ENCODE assay signal across 8 cellular contexts in the genomic region with DNA sequence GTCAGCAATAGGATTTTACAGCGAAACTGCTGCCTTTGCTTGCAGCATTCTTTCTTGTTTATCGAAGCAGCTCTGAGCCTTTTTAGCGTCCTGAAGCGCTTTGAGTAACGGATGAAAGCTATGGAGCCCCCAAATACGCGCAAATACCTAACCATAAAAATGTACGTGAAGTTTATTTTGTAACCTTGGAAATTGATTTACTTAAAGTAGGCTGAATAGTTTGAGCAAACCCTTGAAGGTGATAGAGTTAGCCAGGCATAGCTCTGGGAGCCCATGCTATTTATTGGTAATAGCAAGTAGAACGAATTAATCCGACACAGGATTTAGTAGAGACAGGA. TPM values are rescaled to one million over a fixed set of nuclear protein-coding genes. Genes with fewer than 3 reads are reported as not detected.
DNase-seq lines count a peak whose midpoint lies in the region; ATAC-seq, FAIRE-seq and TF ChIP-seq lines count a peak whose summit lies in the region.

No MANE protein-coding gene starts in this region.

- peaks cover 36% of the 10 kb centered on the region for H3K79me1 ChIP-seq in trophoblast cell (ENCODE audit: low read length)

- peak overlapping the region; percentile 99 for H3K14ac ChIP-seq in trophoblast cell (ENCODE audit: low read length)

- peaks cover 0 to 16% of the 10 kb centered on the region in 2 experiments for H3K4me1 ChIP-seq in trophoblast cell (ENCODE audit: control insufficient read depth in 1 of 2, insufficient read depth in 2 of 2, low read length in 2 of 2)

- peaks cover 8% of the 10 kb centered on the region for H3K79me2 ChIP-seq in trophoblast cell (ENCODE audit: control insufficient read depth, insufficient read depth, low read length, poor library complexity)

- FAIRE-seq in frontal cortex (lab: Jason Lieb, UNC), result no peak

- H2AFZ ChIP-seq in trophoblast cell (ENCODE audit: insufficient read depth, low read length, poor library complexity), result peak overlapping the region; percentile 51

- H3K18ac ChIP-seq in trophoblast cell (ENCODE audit: low read length), result peak overlapping the region; percentile 98

- H3K4me3 ChIP-seq in fibroblast of villous mesenchyme (ENCODE audit: low read depth, low read length), result peak overlapping the region; percentile 52
- H3K4me3 ChIP-seq in trophoblast cell (ENCODE audit: low read depth, low read length), result peak overlapping the region; percentile 88

- peak overlapping the region; percentile 95 for H3K9ac ChIP-seq in trophoblast cell (ENCODE audit: low read length)

- no peak overlapping the region for H3K23ac ChIP-seq in trophoblast cell (ENCODE audit: low read length)

- ATAC-seq in GM21825 (IDR thresholded peaks at IDR 0.05; ENCODE audit: unreplicated experiment) (no peak), HG02970 (IDR thresholded peaks at IDR 0.05; ENCODE audit: low FRiP score, unreplicated experiment) (no peak)

- peaks cover 1% of the 10 kb centered on the region for H3K9me3 ChIP-seq in trophoblast cell (ENCODE audit: insufficient read depth, low read depth, low read length)

- peak overlapping the region; percentile 73 for H2AK5ac ChIP-seq in trophoblast cell (ENCODE audit: low read length)

- no CpG with 5 or more reads among the region's 10 CpGs for WGBS in trophoblast cell (ENCODE audit: extremely low coverage, insufficient coverage, insufficient read length)

- H4K8ac ChIP-seq in trophoblast cell (ENCODE audit: low read depth, low read length), result peak overlapping the region; percentile 98

- in situ Hi-C loops in Caki2 (cut with HindIII; ENCODE audit: low pct_unique_long_range_greater_than_20kb, low sequenced_read_pairs), result no loop called here

- TF ChIP-seq CTCF in fibroblast of villous mesenchyme (IDR thresholded peaks at IDR 0.05; ENCODE audit: insufficient read depth, low read depth, low read length), result no peak

- H4K12ac ChIP-seq in trophoblast cell (ENCODE audit: low read depth, low read length), result peak overlapping the region; percentile 86

- peak overlapping the region; percentile 98 for H2BK120ac ChIP-seq in trophoblast cell (ENCODE audit: insufficient read depth, low read length, poor library complexity)

- H2BK5ac ChIP-seq in trophoblast cell (ENCODE audit: low read depth, low read length, poor library complexity), result peak overlapping the region; percentile 94

- peak overlapping the region; percentile 58 for H3K4me2 ChIP-seq in trophoblast cell (ENCODE audit: low read length)

- peak overlapping the region; percentile 98 for H4K91ac ChIP-seq in trophoblast cell (ENCODE audit: low read depth, low read length)

- H3K36me3 ChIP-seq in trophoblast cell (ENCODE audit: control insufficient read depth in 1 of 2, insufficient read depth in 2 of 2, low read length in 2 of 2), result peaks cover 0 to 2% of the 10 kb centered on the region in 2 experiments

- DNase-seq in Caki2 (ENCODE audit: low read depth), result peak; percentile 32
- peak; percentile 8 for DNase-seq in RPMI7951 (ENCODE audit: low read depth)
- peak; percentile 3 for DNase-seq in fibroblast of villous mesenchyme (ENCODE audit: low read depth)
- no peak for DNase-seq in trophoblast cell
- no peak for DNase-seq in frontal cortex (ENCODE audit: low spot score in 2 of 2)
- no peak for DNase-seq in NCI-H774 (lab: John Stamatoyannopoulos, UW)

- H2BK12ac ChIP-seq in trophoblast cell (ENCODE audit: low read length), result peak overlapping the region; percentile 65

- H3K4ac ChIP-seq in trophoblast cell (ENCODE audit: low read depth, low read length), result peak overlapping the region; percentile 93

- H3K27ac ChIP-seq in trophoblast cell (ENCODE audit: low read depth, low read length), result peak overlapping the region; percentile 91

- no peaks in the 10 kb centered on the region for H3K27me3 ChIP-seq in trophoblast cell (ENCODE audit: insufficient read depth, low read length)

RNA-seq across cellular contexts. Expression of a gene that starts 0.2 kb away (rescaled TPM):
- not detected in 2 replicates for total RNA-seq in Caki2 (2014; rRNA removed; shearing (Covaris generic); ENCODE audit: low replicate concordance)
- not detected in 2 replicates for total RNA-seq in RPMI7951 (2014; rRNA removed; shearing (Covaris generic))
- total RNA-seq in fibroblast of villous mesenchyme (not detected in 2 replicates), frontal cortex (8.2 TPM)
- 18.6 and 19.2 TPM in 2 replicates for polyA plus RNA-seq in trophoblast cell (2013)

RNA-seq across cellular contexts. Expression of a gene that starts 54.2 kb away (rescaled TPM):
- total RNA-seq in Caki2 (2014; rRNA removed; shearing (Covaris generic); ENCODE audit: low replicate concordance), result 14.5 and 18.6 TPM in 2 replicates
- total RNA-seq in RPMI7951 (2014; rRNA removed; shearing (Covaris generic)), result 19.2 and 25.3 TPM in 2 replicates
- 18.0 and 28.1 TPM in 2 replicates for total RNA-seq in fibroblast of villous mesenchyme
- polyA plus RNA-seq in trophoblast cell (2013), result 8.7 and 9.9 TPM in 2 replicates
- total RNA-seq in frontal cortex, result 99.1 TPM

Comparison
In these comparisons a context has a peak if more than half of its experiments do, and no peak if none do; other contexts are left out.
1. DNase-seq: peak in Caki2 (single experiment), RPMI7951 (single experiment) and fibroblast of villous mesenchyme (single experiment); none in trophoblast cell (0 of 2), frontal cortex (0 of 2) and NCI-H774 (single experiment).